9 cellular contexts compared by ENCODE assay signal in the genomic region with DNA sequence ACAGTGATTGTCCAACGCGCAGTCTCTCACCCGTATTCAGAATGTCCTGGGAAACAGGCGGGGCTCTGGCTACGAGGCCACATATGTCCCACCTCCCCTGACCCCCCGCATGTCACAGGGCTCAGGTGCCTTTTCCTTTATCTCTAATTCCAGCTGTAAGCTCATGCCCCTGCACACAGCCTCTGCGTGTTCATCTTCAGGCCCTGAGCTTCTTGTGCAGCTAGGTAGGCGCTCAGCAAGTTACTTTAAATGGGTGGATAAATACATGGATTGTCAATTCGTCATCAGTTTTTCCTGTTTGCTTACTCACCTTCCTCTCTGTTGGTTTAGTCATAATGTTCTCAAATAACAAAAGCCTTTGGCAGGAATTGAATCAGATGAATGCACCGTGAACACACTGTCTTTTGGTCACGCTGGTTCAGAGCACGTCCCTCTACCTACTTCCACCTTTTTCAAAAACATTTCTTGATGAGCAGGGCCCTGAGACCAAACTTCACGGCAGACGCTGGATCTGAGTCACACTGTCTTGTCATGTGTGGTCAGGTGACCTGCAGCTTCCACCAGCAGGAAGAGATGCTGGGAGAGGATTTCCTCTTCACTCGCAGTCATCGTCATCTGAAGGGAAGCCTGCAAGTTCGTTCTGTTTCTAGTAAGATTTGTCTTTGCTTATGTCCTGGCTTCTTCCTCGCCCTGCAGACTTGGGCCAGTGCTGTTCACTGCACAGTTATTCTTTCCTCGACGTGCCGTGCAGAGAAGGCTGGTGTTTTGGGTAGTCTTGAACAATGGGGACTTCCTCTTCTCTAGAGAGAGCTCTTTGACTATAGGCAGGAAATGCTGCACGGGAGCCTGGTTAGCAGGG.
DNase-seq lines count a peak whose midpoint lies in the region; ATAC-seq and TF ChIP-seq lines count a peak whose summit lies in the region.
"Had no signal": no experiment of that assay in that cellular context is flagged by ENCODE, and none has a peak within 500 bp of the region (broad histone marks: within the 10 kb centered on the region; RNA-seq: fewer than 3 reads in every experiment).

No MANE protein-coding gene starts in this region.

- no peak for TF ChIP-seq EP300 in ovary (IDR thresholded peaks at IDR 0.05)

- peak overlapping the region; percentile 79 for H3K4me3 Mint-ChIP-seq in activated T-helper 2 cell treated with anti-CD3 and anti-CD28 coated beads, Interferon-gamma antibody, Interleukin-2, Interleukin-4, amounts not matched to agents 10 μg/mL and 5 μg/mL and 100 μg/mL, durations not matched to agents 14 hours and 24 hours and 36 hours (ENCODE audit: low read depth)

- intact Hi-C loops in activated T-helper 2 cell treated with anti-CD3 and anti-CD28 coated beads, Interferon-gamma antibody, Interleukin-2, Interleukin-4, amounts not matched to agents 10 μg/mL and 5 μg/mL and 100 μg/mL, durations not matched to agents 14 hours and 24 hours and 36 hours (cut with micrococcal nuclease): loop anchor here (2.0 to 5.0 kb wide), 5 partner anchors 76 to 574 kb away; a partner anchor contains a TSS
- intact Hi-C loops in gastrocnemius medialis (cut with DNase I; ENCODE audit: low total_unique reads): no loop called here
- intact Hi-C loops in ovary (cut with DNase I): no loop called here

- H3K9me3 ChIP-seq in gastrocnemius medialis: no peaks in the 10 kb centered on the region
- no peaks in the 10 kb centered on the region for H3K9me3 ChIP-seq in ovary

- H3K27me3 ChIP-seq in gastrocnemius medialis (no peaks in the 10 kb centered on the region), ovary (no peaks in the 10 kb centered on the region)

- TF ChIP-seq CTCF in RWPE1 (conservative IDR thresholded peaks at IDR 0.05; ENCODE audit: low read depth): no peak
- no peak for TF ChIP-seq CTCF in gastrocnemius medialis (IDR thresholded peaks at IDR 0.05 in 4 of 5, conservative IDR thresholded peaks at IDR 0.05 in 1 of 5)
- no peak for TF ChIP-seq CTCF in ovary (IDR thresholded peaks at IDR 0.05)

- POLR2A ChIA-PET in RWPE1 (lab: Yijun Ruan, JAX; ENCODE audit: low non-redundant PET): no interaction called here

- 75 to 80% (median 79%) methylated on average over 22 of the region's 22 CpGs for WGBS in ovary, 3 donors

- H3K36me3 ChIP-seq in gastrocnemius medialis (no peaks in the 10 kb centered on the region), ovary (no peaks in the 10 kb centered on the region)

- H3K9me3 Mint-ChIP-seq in activated T-helper 2 cell treated with anti-CD3 and anti-CD28 coated beads, Interferon-gamma antibody, Interleukin-2, Interleukin-4, amounts not matched to agents 10 μg/mL and 5 μg/mL and 100 μg/mL, durations not matched to agents 14 hours and 24 hours and 36 hours: peaks cover 8% of the 10 kb centered on the region

- H3K4me1 ChIP-seq in gastrocnemius medialis: peaks cover 0 to 2% of the 10 kb centered on the region in 2 donors
- no peaks in the 10 kb centered on the region for H3K4me1 ChIP-seq in ovary (ENCODE audit: insufficient read depth)

- TF ChIP-seq POLR2A in gastrocnemius medialis (IDR thresholded peaks at IDR 0.05) (peak; percentile 39 to 61), ovary (IDR thresholded peaks at IDR 0.05) (no peak)

- H3K27ac ChIP-seq in RWPE1: peak overlapping the region; percentile 83
- H3K27ac ChIP-seq in gastrocnemius medialis: peak overlapping the region; percentile 62 to 76 (median 65)
- no peak overlapping the region for H3K27ac ChIP-seq in ovary
- H3K27ac ChIP-seq: KMS-11 had no signal

- peak overlapping the region; percentile 95 for H3K27ac Mint-ChIP-seq in activated T-helper 2 cell treated with anti-CD3 and anti-CD28 coated beads, Interferon-gamma antibody, Interleukin-2, Interleukin-4, amounts not matched to agents 10 μg/mL and 5 μg/mL and 100 μg/mL, durations not matched to agents 14 hours and 24 hours and 36 hours

- ATAC-seq in GM19467 (IDR thresholded peaks at IDR 0.05; ENCODE audit: unreplicated experiment) (peak; percentile 83), HG03575 (IDR thresholded peaks at IDR 0.05; ENCODE audit: extremely low read depth, insufficient number of reproducible peaks, low FRiP score, unreplicated experiment) (peak; percentile 72), gastrocnemius medialis (peak; percentile 88)

- CTCF ChIA-PET in RWPE1 (lab: Yijun Ruan, JAX): no interaction called here

- no peaks in the 10 kb centered on the region for H3K27me3 Mint-ChIP-seq in activated T-helper 2 cell treated with anti-CD3 and anti-CD28 coated beads, Interferon-gamma antibody, Interleukin-2, Interleukin-4, amounts not matched to agents 10 μg/mL and 5 μg/mL and 100 μg/mL, durations not matched to agents 14 hours and 24 hours and 36 hours (ENCODE audit: low read depth)

- peaks cover 16% of the 10 kb centered on the region for H3K36me3 Mint-ChIP-seq in activated T-helper 2 cell treated with anti-CD3 and anti-CD28 coated beads, Interferon-gamma antibody, Interleukin-2, Interleukin-4, amounts not matched to agents 10 μg/mL and 5 μg/mL and 100 μg/mL, durations not matched to agents 14 hours and 24 hours and 36 hours (ENCODE audit: low read depth)

- DNase-seq in CD1c-positive myeloid dendritic cell (ENCODE audit: extremely low spot score) (peak; percentile 86), RWPE1 (ENCODE audit: low spot score) (peak; percentile 74), glomerular endothelial cell (ENCODE audit: extremely low read depth, low read depth, low spot score) (peak; percentile 93), gastrocnemius medialis (peak; percentile 38 to 46), ovary (no peak)
- peak; percentile 65 for DNase-seq in activated T-helper 2 cell treated with anti-CD3 and anti-CD28 coated beads, Interferon-gamma antibody, Interleukin-2, Interleukin-4, amounts not matched to agents 10 μg/mL and 5 μg/mL and 100 μg/mL, durations not matched to agents 14 hours and 24 hours and 36 hours (ENCODE audit: low spot score)

- peaks cover 19% of the 10 kb centered on the region for H3K4me1 Mint-ChIP-seq in activated T-helper 2 cell treated with anti-CD3 and anti-CD28 coated beads, Interferon-gamma antibody, Interleukin-2, Interleukin-4, amounts not matched to agents 10 μg/mL and 5 μg/mL and 100 μg/mL, durations not matched to agents 14 hours and 24 hours and 36 hours (ENCODE audit: low read depth)

- H3K4me3 ChIP-seq in gastrocnemius medialis (peak overlapping the region in 3 of 4 donors; percentile 0 to 30 (median 27)), ovary (no peak overlapping the region)

- in situ Hi-C loops in gastrocnemius medialis (cut with MboI; ENCODE audit: low sequenced_read_pairs in 4 of 4): no loop called here

Comparison
In these comparisons a context has a peak if more than half of its experiments do, and no peak if none do; other contexts are left out.
1. DNase-seq: peak in CD1c-positive myeloid dendritic cell (single experiment), RWPE1 (single experiment), activated T-helper 2 cell treated with anti-CD3 and anti-CD28 coated beads, Interferon-gamma antibody, Interleukin-2, Interleukin-4, amounts not matched to agents 10 μg/mL and 5 μg/mL and 100 μg/mL, durations not matched to agents 14 hours and 24 hours and 36 hours (single experiment), glomerular endothelial cell (single experiment) and gastrocnemius medialis (2 of 2); none in ovary (0 of 5).
2. H3K27ac ChIP-seq: peak in RWPE1 (single experiment) and gastrocnemius medialis (4 of 4); none in ovary (0 of 2).
3. Peak in every context shown above with its lines, with median percentiles within 50 percentile points of each other: ATAC-seq.